In genomic region chr10:112969542-112969941, GRCh38 we compare ENCODE assay signal across 19 cellular contexts.
"Had no signal": no experiment of that assay in that cellular context is flagged by ENCODE, and none has a peak within 500 bp of the region (broad histone marks: within the 10 kb centered on the region; RNA-seq: fewer than 3 reads in every experiment).

No MANE protein-coding gene starts in this region.

- DNase-seq: activated CD4-positive, alpha-beta T cell treated with anti-CD3 and anti-CD28 coated beads for 4 hours; activated CD8-positive, alpha-beta memory T cell treated with anti-CD3 and anti-CD28 coated beads, Interleukin-2, amount 50 U/mL, for 4 hours; activated CD8-positive, alpha-beta T cell treated with anti-CD3 and anti-CD28 coated beads for 36 hours; activated naive CD4-positive, alpha-beta T cell; anterior cingulate cortex; cortex of kidney; effector CD4-positive, alpha-beta T cell; foreskin fibroblast; glutamatergic neuron; immature natural killer cell; lower lobe of right lung; naive B cell; ovary; stimulated activated CD4-positive, alpha-beta T cell treated with anti-CD3 and anti-CD28 coated beads, Interleukin-2, amount 100 ng/mL, for 24 hours; stomach; T-helper 2 cell; testis had no signal

- FAIRE-seq: endothelial cell of umbilical vein, urothelium cell line had no signal

- H3K9me3 ChIP-seq: lower lobe of right lung, ovary, stomach, testis had no signal

- ATAC-seq: activated CD8-positive, alpha-beta T cell treated with anti-CD3 and anti-CD28 coated beads for 36 hours; lower lobe of right lung had no signal

- H3K27ac ChIP-seq: lower lobe of right lung, ovary, stomach, testis had no signal

- H3K4me3 Mint-ChIP-seq: activated CD8-positive, alpha-beta T cell treated with anti-CD3 and anti-CD28 coated beads for 36 hours; immature natural killer cell; naive B cell had no signal

- H3K36me3 ChIP-seq: ovary had no signal

- H3K27ac Mint-ChIP-seq: activated CD8-positive, alpha-beta T cell treated with anti-CD3 and anti-CD28 coated beads for 36 hours; immature natural killer cell; naive B cell had no signal

- H3K4me1 Mint-ChIP-seq: immature natural killer cell, naive B cell had no signal

- H3K9me3 Mint-ChIP-seq: activated CD8-positive, alpha-beta T cell treated with anti-CD3 and anti-CD28 coated beads for 36 hours; immature natural killer cell had no signal

- H3K4me3 ChIP-seq: lower lobe of right lung, ovary, stomach, testis had no signal

- H3K27me3 ChIP-seq: ovary, stomach, testis had no signal
